9 cellular contexts compared by ENCODE assay signal in genomic region chr14:75427482-75428229, GRCh38. TPM values are rescaled to one million over a fixed set of nuclear protein-coding genes. Genes with fewer than 3 reads are reported as not detected.
DNase-seq lines count a peak whose midpoint lies in the region; ATAC-seq, FAIRE-seq and TF ChIP-seq lines count a peak whose summit lies in the region.
"Had no signal": no experiment of that assay in that cellular context is flagged by ENCODE, and none has a peak within 500 bp of the region (broad histone marks: within the 10 kb centered on the region; RNA-seq: fewer than 3 reads in every experiment).

A gene with protein sequence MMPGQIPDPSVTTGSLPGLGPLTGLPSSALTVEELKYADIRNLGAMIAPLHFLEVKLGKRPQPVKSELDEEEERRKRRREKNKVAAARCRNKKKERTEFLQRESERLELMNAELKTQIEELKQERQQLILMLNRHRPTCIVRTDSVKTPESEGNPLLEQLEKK (plus strand): TSS chr14:75428022. CDS start chr14:75437921, 9,899 bp downstream.

- H3K4me2 ChIP-seq in DND-41 (ENCODE audit: insufficient read depth, low read length) = peak within 1 kb of the TSS; percentile 17; the same call in 1 of the 2 replicates

- CTCF ChIA-PET in activated B cell treated with CpG ODN at 0.5 μM for 24 hours (lab: Charles Lee) = no interaction called here

- H3K4me1 ChIP-seq in DND-41 (ENCODE audit: insufficient read depth, low read length) (0 out of 2 replicates have a peak, but pooled peaks cover 2% of the 10 kb centered on the region), small intestine (ENCODE audit: control insufficient read depth in 2 of 2, insufficient read depth in 1 of 2, low read depth in 1 of 2, low read length in 1 of 2) (peaks cover 0 to 5% of the 10 kb centered on the region in 2 donors)

- peak within 1 kb of the TSS; percentile 88 for H3K4me3 Mint-ChIP-seq in activated B cell treated with CpG ODN at 0.5 μM for 24 hours

- intact Hi-C loops in activated B cell treated with CpG ODN at 0.5 μM for 24 hours (cut with micrococcal nuclease) = loop anchor here (2.0 to 5.0 kb wide), 5 partner anchors 60 to 233 kb away; partner anchors contain the start of genes ERG28 and TTLL5

- H3K4me1 Mint-ChIP-seq in activated B cell treated with CpG ODN at 0.5 μM for 24 hours = peaks cover 37% of the 10 kb centered on the region

- H3K27me3 ChIP-seq in DND-41 (ENCODE audit: insufficient read depth, low read length, poor library complexity) (peaks cover 51% of the 10 kb centered on the region), small intestine (ENCODE audit: control insufficient read depth in 2 of 2, insufficient read depth in 2 of 2, low read length in 2 of 2) (no peaks in the 10 kb centered on the region)

- no peaks in the 10 kb centered on the region for H3K9me3 Mint-ChIP-seq in activated B cell treated with CpG ODN at 0.5 μM for 24 hours

- no peaks in the 10 kb centered on the region for H3K27me3 Mint-ChIP-seq in activated B cell treated with CpG ODN at 0.5 μM for 24 hours

- H3K27ac ChIP-seq in DND-41 (ENCODE audit: low read length) (no peak within 1 kb of the TSS), small intestine (ENCODE audit: low read depth in 1 of 2, low read length in 1 of 2) (peak within 1 kb of the TSS; percentile 86 to 94)

- POLR2A ChIA-PET in activated B cell treated with CpG ODN at 0.5 μM for 24 hours (lab: Charles Lee) = interaction anchor here (0.6 to 2.6 kb wide), 10 partner anchors 12 to 233 kb away, joined by 3 to 9 read pairs (median 4); partner anchors contain the start of genes BATF, ERG28 and TTLL5

- no peak for FAIRE-seq in small intestine (lab: Jason Lieb, UNC)
- FAIRE-seq: islet of Langerhans had no signal

- peak; percentile 78 for ATAC-seq in DND-41 (ENCODE audit: insufficient read depth, low read depth)
- peak; percentile 31 for ATAC-seq in GM21717 (IDR thresholded peaks at IDR 0.05; ENCODE audit: unreplicated experiment)
- peak; percentile 53 for ATAC-seq in activated B cell treated with CpG ODN at 0.5 μM for 24 hours (ENCODE audit: low read depth)
- ATAC-seq in GM18519 (IDR thresholded peaks at IDR 0.05; ENCODE audit: low FRiP score, unreplicated experiment) = no peak

- peaks cover 10% of the 10 kb centered on the region for H3K36me3 Mint-ChIP-seq in activated B cell treated with CpG ODN at 0.5 μM for 24 hours (ENCODE audit: low read depth)

- no peak within 1 kb of the TSS for H3K9ac ChIP-seq in DND-41 (ENCODE audit: low read depth, low read length)

- peak within 1 kb of the TSS; percentile 96 for H3K27ac Mint-ChIP-seq in activated B cell treated with CpG ODN at 0.5 μM for 24 hours

- TF ChIP-seq CTCF in DND-41 (IDR thresholded peaks at IDR 0.05; ENCODE audit: borderline replicate concordance, extremely low read depth, low read length, poor library complexity, severe bottlenecking) = no peak
- TF ChIP-seq CTCF in activated B cell treated with CpG ODN at 0.5 μM for 24 hours (IDR thresholded peaks at IDR 0.05) = no peak

- H3K4me3 ChIP-seq in DND-41 (ENCODE audit: low read depth in 1 of 2, low read length in 2 of 2) (peak within 1 kb of the TSS in 1 of 2 experiments; percentile 23; a peak in 1 of 4 replicates), small intestine (ENCODE audit: low read depth in 1 of 2, low read length in 2 of 2) (peak within 1 kb of the TSS; percentile 58 to 78)

- no peaks in the 10 kb centered on the region for H3K36me3 ChIP-seq in DND-41 (ENCODE audit: insufficient read depth, low read length)
- no peaks in the 10 kb centered on the region for H3K36me3 ChIP-seq in small intestine (ENCODE audit: control insufficient read depth in 2 of 2, insufficient read depth in 2 of 2, low read length in 2 of 2)

- H4K20me1 ChIP-seq in DND-41 (ENCODE audit: insufficient read depth, low read length) = no peaks in the 10 kb centered on the region; the same call in 1 of the 2 replicates

- H3K79me2 ChIP-seq in DND-41 (ENCODE audit: insufficient read depth, low read length) = no peaks in the 10 kb centered on the region

- peak; percentile 48 for DNase-seq in DND-41
- DNase-seq in MV-4-11 (lab: John Stamatoyannopoulos, UW) = peak; percentile 69
- DNase-seq in activated B cell treated with CpG ODN at 0.5 μM for 24 hours = peak; percentile 57
- DNase-seq in cerebellum (ENCODE audit: low spot score) = peak; percentile 80
- peak; percentile 72 for DNase-seq in iris pigment epithelial cell (ENCODE audit: low read depth)
- peak; percentile 87 for DNase-seq in small intestine

- WGBS in small intestine, 3 donors = 0 to 1% (median 1%) methylated on average over 39 to 93 of the region's 93 CpGs

- no peaks in the 10 kb centered on the region for H3K9me3 ChIP-seq in DND-41 (ENCODE audit: insufficient read depth, low read length, severe bottlenecking)
- no peaks in the 10 kb centered on the region for H3K9me3 ChIP-seq in small intestine (ENCODE audit: control insufficient read depth, low read depth)

- H2AFZ ChIP-seq in DND-41 (ENCODE audit: low read depth, low read length) = no peak within 1 kb of the TSS

RNA-seq across cellular contexts. Expression of the gene that starts here (rescaled TPM):
- 21.2 and 21.8 TPM in 2 replicates for total RNA-seq in activated B cell treated with CpG ODN at 0.5 μM for 24 hours
- 6.4 TPM for total RNA-seq in cerebellum
- polyA plus RNA-seq in small intestine = 10 to 100 TPM; 41.6 to 45.6 (median 42.7) TPM
